1 cellular context compared by ENCODE assay signal in genomic region chr7:141700291-141700847, GRCh38.
TF ChIP-seq lines count a peak whose summit lies in the region.

No MANE protein-coding gene starts in this region.

TF ChIP-seq in endothelial cell of umbilical vein, 7 proteins besides CTCF, POLR2A, EP300 and RAD21:
- TF ChIP-seq JUN (IDR thresholded peaks at IDR 0.05; ENCODE audit: borderline replicate concordance, insufficient read depth, insufficient read length, low read depth) (no peak), GATA2 (IDR thresholded peaks at IDR 0.05; ENCODE audit: insufficient read depth, insufficient read length, low read depth, low read length) (no peak), FOS (IDR thresholded peaks at IDR 0.05; ENCODE audit: borderline replicate concordance, insufficient read depth, low read length) (no peak), POLR2AphosphoS5 (IDR thresholded peaks at IDR 0.05; ENCODE audit: insufficient read depth, low read depth, low read length) (no peak), EZH2 (IDR thresholded peaks at IDR 0.05; ENCODE audit: borderline replicate concordance, low read depth, low read length, severe bottlenecking) (no peak), MAX (IDR thresholded peaks at IDR 0.05; ENCODE audit: insufficient read depth, insufficient read length) (no peak), MYC (IDR thresholded peaks at IDR 0.05; ENCODE audit: low read depth, low read length) (no peak)
